Comparison of ENCODE assay signal across 1 cellular context in the genomic region with DNA sequence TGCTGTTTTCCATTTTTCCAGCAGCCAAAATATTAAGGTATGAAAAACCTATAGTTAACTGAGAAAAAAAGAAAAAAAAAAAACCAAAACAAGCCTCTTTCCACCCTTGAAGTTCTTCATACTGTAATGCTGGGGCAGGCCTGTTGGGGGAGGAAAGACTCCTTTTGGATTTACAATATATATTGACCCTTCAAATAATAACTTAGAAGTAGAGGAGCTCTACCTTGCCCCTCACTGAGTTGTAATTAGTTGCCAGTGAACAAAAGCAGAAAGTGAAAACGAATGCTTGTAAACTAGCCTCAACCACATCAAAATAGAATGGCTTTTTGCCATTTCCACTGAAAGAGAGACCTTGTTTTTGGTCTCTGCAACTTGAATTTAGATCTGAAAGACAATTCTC.
TF ChIP-seq lines count a peak whose summit lies in the region.

No MANE protein-coding gene starts in this region.

TF ChIP-seq in GM23338, 12 proteins besides CTCF, POLR2A, EP300 and RAD21 (continued from another document):
- TF ChIP-seq, protein P1, sequence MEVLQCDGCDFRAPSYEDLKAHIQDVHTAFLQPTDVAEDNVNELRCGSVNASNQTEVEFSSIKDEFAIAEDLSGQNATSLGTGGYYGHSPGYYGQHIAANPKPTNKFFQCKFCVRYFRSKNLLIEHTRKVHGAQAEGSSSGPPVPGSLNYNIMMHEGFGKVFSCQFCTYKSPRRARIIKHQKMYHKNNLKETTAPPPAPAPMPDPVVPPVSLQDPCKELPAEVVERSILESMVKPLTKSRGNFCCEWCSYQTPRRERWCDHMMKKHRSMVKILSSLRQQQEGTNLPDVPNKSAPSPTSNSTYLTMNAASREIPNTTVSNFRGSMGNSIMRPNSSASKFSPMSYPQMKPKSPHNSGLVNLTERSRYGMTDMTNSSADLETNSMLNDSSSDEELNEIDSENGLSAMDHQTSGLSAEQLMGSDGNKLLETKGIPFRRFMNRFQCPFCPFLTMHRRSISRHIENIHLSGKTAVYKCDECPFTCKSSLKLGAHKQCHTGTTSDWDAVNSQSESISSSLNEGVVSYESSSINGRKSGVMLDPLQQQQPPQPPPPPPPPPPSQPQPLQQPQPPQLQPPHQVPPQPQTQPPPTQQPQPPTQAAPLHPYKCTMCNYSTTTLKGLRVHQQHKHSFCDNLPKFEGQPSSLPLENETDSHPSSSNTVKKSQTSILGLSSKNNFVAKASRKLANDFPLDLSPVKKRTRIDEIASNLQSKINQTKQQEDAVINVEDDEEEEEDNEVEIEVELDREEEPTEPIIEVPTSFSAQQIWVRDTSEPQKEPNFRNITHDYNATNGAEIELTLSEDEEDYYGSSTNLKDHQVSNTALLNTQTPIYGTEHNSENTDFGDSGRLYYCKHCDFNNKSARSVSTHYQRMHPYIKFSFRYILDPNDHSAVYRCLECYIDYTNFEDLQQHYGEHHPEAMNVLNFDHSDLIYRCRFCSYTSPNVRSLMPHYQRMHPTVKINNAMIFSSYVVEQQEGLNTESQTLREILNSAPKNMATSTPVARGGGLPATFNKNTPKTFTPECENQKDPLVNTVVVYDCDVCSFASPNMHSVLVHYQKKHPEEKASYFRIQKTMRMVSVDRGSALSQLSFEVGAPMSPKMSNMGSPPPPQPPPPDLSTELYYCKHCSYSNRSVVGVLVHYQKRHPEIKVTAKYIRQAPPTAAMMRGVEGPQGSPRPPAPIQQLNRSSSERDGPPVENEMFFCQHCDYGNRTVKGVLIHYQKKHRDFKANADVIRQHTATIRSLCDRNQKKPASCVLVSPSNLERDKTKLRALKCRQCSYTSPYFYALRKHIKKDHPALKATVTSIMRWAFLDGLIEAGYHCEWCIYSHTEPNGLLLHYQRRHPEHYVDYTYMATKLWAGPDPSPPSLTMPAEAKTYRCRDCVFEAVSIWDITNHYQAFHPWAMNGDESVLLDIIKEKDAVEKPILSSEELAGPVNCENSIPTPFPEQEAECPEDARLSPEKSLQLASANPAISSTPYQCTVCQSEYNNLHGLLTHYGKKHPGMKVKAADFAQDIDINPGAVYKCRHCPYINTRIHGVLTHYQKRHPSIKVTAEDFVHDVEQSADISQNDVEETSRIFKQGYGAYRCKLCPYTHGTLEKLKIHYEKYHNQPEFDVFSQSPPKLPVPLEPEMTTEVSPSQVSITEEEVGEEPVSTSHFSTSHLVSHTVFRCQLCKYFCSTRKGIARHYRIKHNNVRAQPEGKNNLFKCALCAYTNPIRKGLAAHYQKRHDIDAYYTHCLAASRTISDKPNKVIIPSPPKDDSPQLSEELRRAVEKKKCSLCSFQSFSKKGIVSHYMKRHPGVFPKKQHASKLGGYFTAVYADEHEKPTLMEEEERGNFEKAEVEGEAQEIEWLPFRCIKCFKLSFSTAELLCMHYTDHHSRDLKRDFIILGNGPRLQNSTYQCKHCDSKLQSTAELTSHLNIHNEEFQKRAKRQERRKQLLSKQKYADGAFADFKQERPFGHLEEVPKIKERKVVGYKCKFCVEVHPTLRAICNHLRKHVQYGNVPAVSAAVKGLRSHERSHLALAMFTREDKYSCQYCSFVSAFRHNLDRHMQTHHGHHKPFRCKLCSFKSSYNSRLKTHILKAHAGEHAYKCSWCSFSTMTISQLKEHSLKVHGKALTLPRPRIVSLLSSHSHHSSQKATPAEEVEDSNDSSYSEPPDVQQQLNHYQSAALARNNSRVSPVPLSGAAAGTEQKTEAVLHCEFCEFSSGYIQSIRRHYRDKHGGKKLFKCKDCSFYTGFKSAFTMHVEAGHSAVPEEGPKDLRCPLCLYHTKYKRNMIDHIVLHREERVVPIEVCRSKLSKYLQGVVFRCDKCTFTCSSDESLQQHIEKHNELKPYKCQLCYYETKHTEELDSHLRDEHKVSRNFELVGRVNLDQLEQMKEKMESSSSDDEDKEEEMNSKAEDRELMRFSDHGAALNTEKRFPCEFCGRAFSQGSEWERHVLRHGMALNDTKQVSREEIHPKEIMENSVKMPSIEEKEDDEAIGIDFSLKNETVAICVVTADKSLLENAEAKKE (CRISPR knock-in tag; IDR thresholded peaks at IDR 0.05): no peak
- TF ChIP-seq CREB1 (CRISPR knock-in tag; IDR thresholded peaks at IDR 0.05; ENCODE audit: low read depth): no peak
- TF ChIP-seq, protein P2, sequence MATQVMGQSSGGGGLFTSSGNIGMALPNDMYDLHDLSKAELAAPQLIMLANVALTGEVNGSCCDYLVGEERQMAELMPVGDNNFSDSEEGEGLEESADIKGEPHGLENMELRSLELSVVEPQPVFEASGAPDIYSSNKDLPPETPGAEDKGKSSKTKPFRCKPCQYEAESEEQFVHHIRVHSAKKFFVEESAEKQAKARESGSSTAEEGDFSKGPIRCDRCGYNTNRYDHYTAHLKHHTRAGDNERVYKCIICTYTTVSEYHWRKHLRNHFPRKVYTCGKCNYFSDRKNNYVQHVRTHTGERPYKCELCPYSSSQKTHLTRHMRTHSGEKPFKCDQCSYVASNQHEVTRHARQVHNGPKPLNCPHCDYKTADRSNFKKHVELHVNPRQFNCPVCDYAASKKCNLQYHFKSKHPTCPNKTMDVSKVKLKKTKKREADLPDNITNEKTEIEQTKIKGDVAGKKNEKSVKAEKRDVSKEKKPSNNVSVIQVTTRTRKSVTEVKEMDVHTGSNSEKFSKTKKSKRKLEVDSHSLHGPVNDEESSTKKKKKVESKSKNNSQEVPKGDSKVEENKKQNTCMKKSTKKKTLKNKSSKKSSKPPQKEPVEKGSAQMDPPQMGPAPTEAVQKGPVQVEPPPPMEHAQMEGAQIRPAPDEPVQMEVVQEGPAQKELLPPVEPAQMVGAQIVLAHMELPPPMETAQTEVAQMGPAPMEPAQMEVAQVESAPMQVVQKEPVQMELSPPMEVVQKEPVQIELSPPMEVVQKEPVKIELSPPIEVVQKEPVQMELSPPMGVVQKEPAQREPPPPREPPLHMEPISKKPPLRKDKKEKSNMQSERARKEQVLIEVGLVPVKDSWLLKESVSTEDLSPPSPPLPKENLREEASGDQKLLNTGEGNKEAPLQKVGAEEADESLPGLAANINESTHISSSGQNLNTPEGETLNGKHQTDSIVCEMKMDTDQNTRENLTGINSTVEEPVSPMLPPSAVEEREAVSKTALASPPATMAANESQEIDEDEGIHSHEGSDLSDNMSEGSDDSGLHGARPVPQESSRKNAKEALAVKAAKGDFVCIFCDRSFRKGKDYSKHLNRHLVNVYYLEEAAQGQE (IDR thresholded peaks at IDR 0.05; ENCODE audit: unreplicated experiment): no peak
- TF ChIP-seq ZNF331 (CRISPR knock-in tag; IDR thresholded peaks at IDR 0.05; ENCODE audit: low read depth): no peak
- TF ChIP-seq STAT1 (IDR thresholded peaks at IDR 0.05; ENCODE audit: unreplicated experiment): no peak
- no peak for TF ChIP-seq EZH2 (IDR thresholded peaks at IDR 0.05; ENCODE audit: low read depth, unreplicated experiment)
- TF ChIP-seq POLR2AphosphoS5 (IDR thresholded peaks at IDR 0.05; ENCODE audit: low read depth): no peak
- TF ChIP-seq, protein P3, sequence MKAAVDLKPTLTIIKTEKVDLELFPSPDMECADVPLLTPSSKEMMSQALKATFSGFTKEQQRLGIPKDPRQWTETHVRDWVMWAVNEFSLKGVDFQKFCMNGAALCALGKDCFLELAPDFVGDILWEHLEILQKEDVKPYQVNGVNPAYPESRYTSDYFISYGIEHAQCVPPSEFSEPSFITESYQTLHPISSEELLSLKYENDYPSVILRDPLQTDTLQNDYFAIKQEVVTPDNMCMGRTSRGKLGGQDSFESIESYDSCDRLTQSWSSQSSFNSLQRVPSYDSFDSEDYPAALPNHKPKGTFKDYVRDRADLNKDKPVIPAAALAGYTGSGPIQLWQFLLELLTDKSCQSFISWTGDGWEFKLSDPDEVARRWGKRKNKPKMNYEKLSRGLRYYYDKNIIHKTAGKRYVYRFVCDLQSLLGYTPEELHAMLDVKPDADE (IDR thresholded peaks at IDR 0.05): no peak
